9 cellular contexts compared by ENCODE assay signal in genomic region chr3:167350245-167350862, GRCh38. TPM values are rescaled to one million over a fixed set of nuclear protein-coding genes. Genes with fewer than 3 reads are reported as not detected.
DNase-seq lines count a peak whose midpoint lies in the region; ATAC-seq, FAIRE-seq and TF ChIP-seq lines count a peak whose summit lies in the region.
"Had no signal": no experiment of that assay in that cellular context is flagged by ENCODE, and none has a peak within 500 bp of the region (broad histone marks: within the 10 kb centered on the region; RNA-seq: fewer than 3 reads in every experiment).

No MANE protein-coding gene starts in this region.

- H3K9me3 ChIP-seq in GM12878 (replicated peaks; ENCODE audit: control insufficient read depth, insufficient read depth, low read length), result no peaks in the 10 kb centered on the region
- H3K9me3 ChIP-seq in neural progenitor cell (ENCODE audit: low read depth), result no peaks in the 10 kb centered on the region

- no peak overlapping the region for H3K27ac ChIP-seq in GM12878 (ENCODE audit: control insufficient read depth, insufficient read depth)
- H3K27ac ChIP-seq in neural progenitor cell, result no peak overlapping the region

- H3F3A ChIP-seq in neural progenitor cell (ENCODE audit: low read depth), result no peaks in the 10 kb centered on the region

- H3K27ac Mint-ChIP-seq in neural progenitor cell, result no peak overlapping the region
- H3K27ac Mint-ChIP-seq in activated T-helper 2 cell treated with anti-CD3 and anti-CD28 coated beads, Interferon-gamma antibody, Interleukin-2, Interleukin-4, amounts not matched to agents 10 μg/mL and 5 μg/mL and 100 μg/mL, durations not matched to agents 14 hours and 24 hours and 36 hours, result no peak overlapping the region
- H3K27ac Mint-ChIP-seq: naive B cell had no signal

- TF ChIP-seq POLR2A in NB4 (IDR thresholded peaks at IDR 0.05; ENCODE audit: extremely low read depth, insufficient read length), result no peak
- no peak for TF ChIP-seq POLR2A in GM12878 (IDR thresholded peaks at IDR 0.05; ENCODE audit: low read depth, low read length)

- H3K9me3 Mint-ChIP-seq in neural progenitor cell, result no peaks in the 10 kb centered on the region
- H3K9me3 Mint-ChIP-seq in activated T-helper 2 cell treated with anti-CD3 and anti-CD28 coated beads, Interferon-gamma antibody, Interleukin-2, Interleukin-4, amounts not matched to agents 10 μg/mL and 5 μg/mL and 100 μg/mL, durations not matched to agents 14 hours and 24 hours and 36 hours, result no peaks in the 10 kb centered on the region
- H3K9me3 Mint-ChIP-seq: naive B cell had no signal

- H4K20me1 ChIP-seq in GM12878 (ENCODE audit: control insufficient read depth, insufficient read depth) (no peaks in the 10 kb centered on the region), neural progenitor cell (ENCODE audit: low read depth) (no peaks in the 10 kb centered on the region)

- H3K27me3 Mint-ChIP-seq in neural progenitor cell (ENCODE audit: insufficient read depth, low read depth), result no peaks in the 10 kb centered on the region
- no peaks in the 10 kb centered on the region for H3K27me3 Mint-ChIP-seq in activated T-helper 2 cell treated with anti-CD3 and anti-CD28 coated beads, Interferon-gamma antibody, Interleukin-2, Interleukin-4, amounts not matched to agents 10 μg/mL and 5 μg/mL and 100 μg/mL, durations not matched to agents 14 hours and 24 hours and 36 hours (ENCODE audit: low read depth)

- SMC1A ChIA-PET in GM12878 (lab: Charles Lee; ENCODE audit: uncharacterized antibody, unreplicated experiment), result no interaction called here

- CTCF ChIA-PET in GM12878 (lab: Yijun Ruan, JAX), result no interaction called here

- H3K4me3 ChIP-seq in NB4 (ENCODE audit: low read depth, low read length) (no peak overlapping the region), GM12878 (no peak overlapping the region), neural progenitor cell (no peak overlapping the region)

- POLR2A ChIA-PET in GM12878 (lab: Charles Lee), result no interaction called here

- no peaks in the 10 kb centered on the region for H3K36me3 Mint-ChIP-seq in neural progenitor cell
- no peaks in the 10 kb centered on the region for H3K36me3 Mint-ChIP-seq in activated T-helper 2 cell treated with anti-CD3 and anti-CD28 coated beads, Interferon-gamma antibody, Interleukin-2, Interleukin-4, amounts not matched to agents 10 μg/mL and 5 μg/mL and 100 μg/mL, durations not matched to agents 14 hours and 24 hours and 36 hours (ENCODE audit: low read depth)
- H3K36me3 Mint-ChIP-seq: naive B cell had no signal

- no peak overlapping the region for H3K9ac ChIP-seq in GM12878 (ENCODE audit: control insufficient read depth, insufficient read depth, low read length)
- no peak overlapping the region for H3K9ac ChIP-seq in neural progenitor cell

- peak; percentile 49 for FAIRE-seq in GM12878 (lab: Jason Lieb, UNC)

- H3K4me3 Mint-ChIP-seq in neural progenitor cell, result no peak overlapping the region
- no peak overlapping the region for H3K4me3 Mint-ChIP-seq in activated T-helper 2 cell treated with anti-CD3 and anti-CD28 coated beads, Interferon-gamma antibody, Interleukin-2, Interleukin-4, amounts not matched to agents 10 μg/mL and 5 μg/mL and 100 μg/mL, durations not matched to agents 14 hours and 24 hours and 36 hours (ENCODE audit: low read depth)
- H3K4me3 Mint-ChIP-seq: naive B cell had no signal

- peak; percentile 51 for TF ChIP-seq CTCF in NB4 (IDR thresholded peaks at IDR 0.05; ENCODE audit: low read depth, low read length)
- TF ChIP-seq CTCF in GM12878 (IDR thresholded peaks at IDR 0.05 in 2 of 3, conservative IDR thresholded peaks at IDR 0.05 in 1 of 3; ENCODE audit: control insufficient read depth in 2 of 3, extremely low read depth in 1 of 3, insufficient read depth in 1 of 3, low read depth in 3 of 3, low read length in 3 of 3), result peak; percentile 43 to 55 (median 43); a peak in 5 of 6 replicates
- TF ChIP-seq CTCF in neural progenitor cell (IDR thresholded peaks at IDR 0.05), result peak; percentile 76

- BruUV-seq in GM12878 (replicated peaks; lab: Mats Ljungman, UMichigan), result no TSS peak

- in situ Hi-C loops in GM12878 (cut with MboI), result no loop called here

- no peak overlapping the region for H2AFZ ChIP-seq in GM12878 (ENCODE audit: control insufficient read depth, low read depth, low read length)
- H2AFZ ChIP-seq in neural progenitor cell (replicated peaks), result no peak overlapping the region

- 2% methylated on average over 2 of the region's 2 CpGs for WGBS in GM12878 (ENCODE audit: insufficient coverage, insufficient replicate concordance, low lambda C conversion rate, missing lambda C conversion rate)

- no peaks in the 10 kb centered on the region for H3K27me3 ChIP-seq in GM12878 (replicated peaks in 1 of 2; ENCODE audit: control insufficient read depth in 2 of 2, insufficient read depth in 2 of 2, low read length in 1 of 2)
- no peaks in the 10 kb centered on the region for H3K27me3 ChIP-seq in neural progenitor cell

- H3K79me2 ChIP-seq in GM12878 (ENCODE audit: control insufficient read depth, insufficient read depth, low read length) (no peaks in the 10 kb centered on the region), neural progenitor cell (ENCODE audit: low read depth) (no peaks in the 10 kb centered on the region)

- H3K36me3 ChIP-seq in GM12878 (ENCODE audit: control insufficient read depth in 2 of 2, insufficient read depth in 2 of 2, low read length in 1 of 2) (no peaks in the 10 kb centered on the region), neural progenitor cell (no peaks in the 10 kb centered on the region)

- TF ChIP-seq EP300 in GM12878 (IDR thresholded peaks at IDR 0.05; ENCODE audit: borderline replicate concordance in 1 of 2, control insufficient read depth in 1 of 2, low read depth in 2 of 2, low read length in 2 of 2), result no peak

- H3K4me2 ChIP-seq in GM12878 (ENCODE audit: control insufficient read depth, insufficient read depth) (no peak overlapping the region), neural progenitor cell (no peak overlapping the region)

- intact Hi-C loops in GM12878 (cut with micrococcal nuclease; ENCODE audit: unreplicated experiment), result loop anchor here (1.0 to 5.0 kb wide), 3 partner anchors 248 to 1338 kb away; no protein-coding TSS in a partner anchor
- intact Hi-C loops in activated T-helper 2 cell treated with anti-CD3 and anti-CD28 coated beads, Interferon-gamma antibody, Interleukin-2, Interleukin-4, amounts not matched to agents 10 μg/mL and 5 μg/mL and 100 μg/mL, durations not matched to agents 14 hours and 24 hours and 36 hours (cut with micrococcal nuclease), result no loop called here

- H3K4me1 Mint-ChIP-seq in neural progenitor cell, result no peaks in the 10 kb centered on the region
- H3K4me1 Mint-ChIP-seq in activated T-helper 2 cell treated with anti-CD3 and anti-CD28 coated beads, Interferon-gamma antibody, Interleukin-2, Interleukin-4, amounts not matched to agents 10 μg/mL and 5 μg/mL and 100 μg/mL, durations not matched to agents 14 hours and 24 hours and 36 hours (ENCODE audit: low read depth), result peaks cover 3% of the 10 kb centered on the region
- H3K4me1 Mint-ChIP-seq: naive B cell had no signal

- peak; percentile 1 for DNase-seq in NCI-H1092 treated with DMSO at 0.1 percent for 48 hours (lab: John Stamatoyannopoulos, UW)
- no peak for DNase-seq in NCI-H1092 (lab: John Stamatoyannopoulos, UW)
- DNase-seq in NB4 (ENCODE audit: low read depth), result peak; percentile 54
- DNase-seq in GM12878 (ENCODE audit: low read depth, low spot score), result no peak
- peak; percentile 16 for DNase-seq in neural progenitor cell (ENCODE audit: low spot score)
- DNase-seq in NCI-H226, result no peak
- DNase-seq in activated T-helper 2 cell treated with anti-CD3 and anti-CD28 coated beads, Interferon-gamma antibody, Interleukin-2, Interleukin-4, amounts not matched to agents 10 μg/mL and 5 μg/mL and 100 μg/mL, durations not matched to agents 14 hours and 24 hours and 36 hours (ENCODE audit: low spot score), result no peak
- DNase-seq: naive B cell had no signal

- H3K4me1 ChIP-seq in GM12878 (ENCODE audit: control insufficient read depth, insufficient read depth, low read length) (no peaks in the 10 kb centered on the region), neural progenitor cell (no peaks in the 10 kb centered on the region)

- RAD21 ChIA-PET in GM12878 (lab: Charles Lee; ENCODE audit: unreplicated experiment), result interaction anchor here (0.9 kb wide), 1 partner anchor 249 kb away, joined by 3 read pairs; no protein-coding TSS in a partner anchor

- peak; percentile 66 for TF ChIP-seq RAD21 in GM12878 (IDR thresholded peaks at IDR 0.05; ENCODE audit: insufficient read depth, low read depth, low read length)

- no peak for ATAC-seq in GM12878
- no peak for ATAC-seq in activated CD4-positive, CD25-positive, alpha-beta regulatory T cell treated with anti-CD3 and anti-CD28 coated beads, Interleukin-2, amount 50 U/mL, for 24 hours

TF ChIP-seq in GM12878, 131 proteins besides CTCF, POLR2A, EP300 and RAD21:
- TF ChIP-seq SMC3 (IDR thresholded peaks at IDR 0.05; ENCODE audit: borderline replicate concordance, low read length) (peak; percentile 30; the same call in 1 of the 2 replicates), RB1 (IDR thresholded peaks at IDR 0.05; ENCODE audit: borderline replicate concordance) (no peak)

RNA-seq across cellular contexts. Expression of gene ZBBX, which starts 29.7 kb away (rescaled TPM):
- total RNA-seq in GM12878 (2013; cell fraction: nucleolus; rRNA removed), result not detected in 2 replicates
- 0.06 TPM in 1 of 2 replicates, not detected in the other for total RNA-seq in GM12878 (2014; rRNA removed)
- total RNA-seq in GM12878 (2014; rRNA removed; fragmentation: Illumina TruSeq; extraction: Trizol), result not detected in 2 replicates
- total RNA-seq in GM12878 (2021), result not detected in 2 replicates
- polyA plus RNA-seq in GM12878 (2011; ENCODE audit: low read depth), result not detected
- polyA plus RNA-seq in GM12878 (2011; rRNA removed), result not detected in 2 replicates
- polyA plus RNA-seq in GM12878 (2011; cell fraction: cytosol; rRNA removed), result not detected in 2 replicates
- polyA plus RNA-seq in GM12878 (2011; cell fraction: nucleus; rRNA removed), result not detected in 2 replicates
- not detected in 2 replicates for polyA plus RNA-seq in GM12878 (2012)
- polyA plus RNA-seq in GM12878 (2014; fragmentation: Illumina TruSeq; extraction: Trizol), result 0.01 TPM in 1 of 2 replicates, not detected in the other
- polyA plus RNA-seq in GM12878 (2014; fragmentation: Nextera tagmentation; extraction: Ambion mirVana), result under 1 TPM in 1 of 2 experiments, not detected in 1; 0.27 TPM
- not detected in 2 replicates for polyA plus RNA-seq in GM12878 (2014; rRNA removed)
- under 1 TPM in 1 of 2 experiments, not detected in 1; 0.34 TPM for polyA plus RNA-seq in GM12878 (2016; fragmentation: Nextera tagmentation; extraction: Ambion mirVana)
- polyA minus RNA-seq in GM12878 (2011; rRNA and poly(A)+ RNA removed), result not detected in 2 replicates
- polyA minus RNA-seq in GM12878 (2011; cell fraction: cytosol; rRNA and poly(A)+ RNA removed), result not detected in 2 replicates
- not detected in 2 replicates for polyA minus RNA-seq in GM12878 (2011; cell fraction: nucleus; rRNA and poly(A)+ RNA removed)
- 7.4 and 17.5 TPM in 2 replicates for total RNA-seq in neural progenitor cell (ENCODE audit: low replicate concordance)
- total RNA-seq in activated T-helper 2 cell treated with anti-CD3 and anti-CD28 coated beads, Interferon-gamma antibody, Interleukin-2, Interleukin-4, amounts not matched to agents 10 μg/mL and 5 μg/mL and 100 μg/mL, durations not matched to agents 14 hours and 24 hours and 36 hours, result not detected in 2 replicates

Comparison
In these comparisons a context has a peak if more than half of its experiments do, and no peak if none do; other contexts are left out.
1. DNase-seq: peak in NCI-H1092 treated with DMSO at 0.1 percent for 48 hours (single experiment), NB4 (single experiment) and neural progenitor cell (single experiment); none in NCI-H1092 (single experiment), GM12878 (single experiment), NCI-H226 (single experiment) and activated T-helper 2 cell treated with anti-CD3 and anti-CD28 coated beads, Interferon-gamma antibody, Interleukin-2, Interleukin-4, amounts not matched to agents 10 μg/mL and 5 μg/mL and 100 μg/mL, durations not matched to agents 14 hours and 24 hours and 36 hours (single experiment).
2. Peak in every context shown above with its lines, with median percentiles within 50 percentile points of each other: CTCF ChIP-seq.